In the genomic region with DNA sequence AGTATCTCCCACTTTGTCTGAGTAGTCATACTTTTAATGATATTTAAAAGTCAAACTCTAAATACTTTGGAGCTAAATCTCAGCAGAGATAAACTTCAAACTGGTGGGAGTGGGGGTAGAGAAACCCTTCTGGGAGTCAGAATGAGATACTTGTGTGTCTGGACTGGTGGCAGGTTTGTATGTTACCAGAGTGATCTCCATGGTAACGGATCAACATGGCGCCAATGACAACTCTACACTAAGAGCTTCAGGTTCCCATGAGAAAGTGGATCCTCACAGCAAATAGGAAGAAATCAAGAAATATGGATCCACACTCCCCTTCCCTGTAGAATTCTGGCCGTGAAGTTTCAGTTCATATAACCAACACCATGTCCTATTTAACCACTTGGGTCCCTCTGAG, we compare ENCODE assay signal across 13 cellular contexts.
DNase-seq lines count a peak whose midpoint lies in the region; ATAC-seq and TF ChIP-seq lines count a peak whose summit lies in the region.
"Had no signal": no experiment of that assay in that cellular context is flagged by ENCODE, and none has a peak within 500 bp of the region (broad histone marks: within the 10 kb centered on the region; RNA-seq: fewer than 3 reads in every experiment).

No MANE protein-coding gene starts in this region.

- intact Hi-C loops in activated T-helper 2 cell treated with anti-CD3 and anti-CD28 coated beads, Interferon-gamma antibody, Interleukin-2, Interleukin-4, amounts not matched to agents 10 μg/mL and 5 μg/mL and 100 μg/mL, durations not matched to agents 14 hours and 24 hours and 36 hours (cut with micrococcal nuclease) = loop anchor here (1.0 to 5.0 kb wide), 2 partner anchors 8 to 41 kb away; no protein-coding TSS in a partner anchor

- no peak overlapping the region for H3K4me2 ChIP-seq in GM23248 (ENCODE audit: unreplicated experiment)

- TF ChIP-seq POLR2A in erythroblast (IDR thresholded peaks at IDR 0.05; ENCODE audit: low read length) = no peak

- H3K27me3 Mint-ChIP-seq in activated T-helper 2 cell treated with anti-CD3 and anti-CD28 coated beads, Interferon-gamma antibody, Interleukin-2, Interleukin-4, amounts not matched to agents 10 μg/mL and 5 μg/mL and 100 μg/mL, durations not matched to agents 14 hours and 24 hours and 36 hours (ENCODE audit: low read depth) = no peaks in the 10 kb centered on the region

- no peak overlapping the region for H2AFZ ChIP-seq in GM23248

- H3K36me3 Mint-ChIP-seq in activated T-helper 2 cell treated with anti-CD3 and anti-CD28 coated beads, Interferon-gamma antibody, Interleukin-2, Interleukin-4, amounts not matched to agents 10 μg/mL and 5 μg/mL and 100 μg/mL, durations not matched to agents 14 hours and 24 hours and 36 hours (ENCODE audit: low read depth) = peaks cover 73% of the 10 kb centered on the region

- no peak overlapping the region for H3K9ac ChIP-seq in GM23248

- H3K4me3 Mint-ChIP-seq in activated T-helper 2 cell treated with anti-CD3 and anti-CD28 coated beads, Interferon-gamma antibody, Interleukin-2, Interleukin-4, amounts not matched to agents 10 μg/mL and 5 μg/mL and 100 μg/mL, durations not matched to agents 14 hours and 24 hours and 36 hours (ENCODE audit: low read depth) = no peak overlapping the region

- H3K27ac ChIP-seq in GM23248 = no peak overlapping the region
- H3K27ac ChIP-seq: 22Rv1, SJCRH30, thoracic aorta had no signal

- H3K36me3 ChIP-seq in GM23248 (ENCODE audit: low read depth) = no peaks in the 10 kb centered on the region; the same call in 1 of the 2 replicates
- H3K36me3 ChIP-seq: SJCRH30, thoracic aorta had no signal

- H3K9me3 Mint-ChIP-seq in activated T-helper 2 cell treated with anti-CD3 and anti-CD28 coated beads, Interferon-gamma antibody, Interleukin-2, Interleukin-4, amounts not matched to agents 10 μg/mL and 5 μg/mL and 100 μg/mL, durations not matched to agents 14 hours and 24 hours and 36 hours = no peaks in the 10 kb centered on the region

- DNase-seq in DMS53 (lab: John Stamatoyannopoulos, UW) = peak; percentile 76
- no peak for DNase-seq in DMS53 treated with DMSO at 0.1 percent for 48 hours (lab: John Stamatoyannopoulos, UW; ENCODE audit: unreplicated experiment)
- DNase-seq in GM23248 = peak; percentile 14
- DNase-seq in activated T-helper 2 cell treated with anti-CD3 and anti-CD28 coated beads, Interferon-gamma antibody, Interleukin-2, Interleukin-4, amounts not matched to agents 10 μg/mL and 5 μg/mL and 100 μg/mL, durations not matched to agents 14 hours and 24 hours and 36 hours (ENCODE audit: low spot score) = no peak
- peak; percentile 57 for DNase-seq in left kidney (ENCODE audit: low read depth, low spot score)
- no peak for DNase-seq in erythroblast (lab: John Stamatoyannopoulos, UW)
- DNase-seq: NCI-H2171 treated with DMSO at 0.1 percent for 48 hours, SJCRH30 had no signal

- in situ Hi-C loops in GM23248 (cut with MboI) = no loop called here

- peak overlapping the region; percentile 91 for H3K27ac Mint-ChIP-seq in activated T-helper 2 cell treated with anti-CD3 and anti-CD28 coated beads, Interferon-gamma antibody, Interleukin-2, Interleukin-4, amounts not matched to agents 10 μg/mL and 5 μg/mL and 100 μg/mL, durations not matched to agents 14 hours and 24 hours and 36 hours

- no peaks in the 10 kb centered on the region for H3K27me3 ChIP-seq in GM23248 (replicated peaks; ENCODE audit: insufficient read depth)
- H3K27me3 ChIP-seq: SJCRH30 had no signal

- H4K20me1 ChIP-seq in GM23248 (ENCODE audit: insufficient read depth) = no peaks in the 10 kb centered on the region

- peaks cover 14% of the 10 kb centered on the region for H3F3A ChIP-seq in GM23248 (ENCODE audit: insufficient read depth)

- H3K79me2 ChIP-seq in GM23248 (ENCODE audit: insufficient read depth) = peaks cover 73% of the 10 kb centered on the region

- peaks cover 75% of the 10 kb centered on the region for H3K4me1 Mint-ChIP-seq in activated T-helper 2 cell treated with anti-CD3 and anti-CD28 coated beads, Interferon-gamma antibody, Interleukin-2, Interleukin-4, amounts not matched to agents 10 μg/mL and 5 μg/mL and 100 μg/mL, durations not matched to agents 14 hours and 24 hours and 36 hours (ENCODE audit: low read depth)

- H3K9me2 ChIP-seq in GM23248 (ENCODE audit: insufficient read depth) = no peaks in the 10 kb centered on the region

- peaks cover 6% of the 10 kb centered on the region for H3K4me1 ChIP-seq in GM23248 (ENCODE audit: insufficient read depth)

- 83% methylated on average over 3 of the region's 3 CpGs for WGBS in GM23248 (ENCODE audit: low coverage in 1 of 2, low lambda C conversion rate in 2 of 2, missing lambda C conversion rate in 2 of 2), 2 experiments

- H3K9me3 ChIP-seq in GM23248 (ENCODE audit: low read depth) = no peaks in the 10 kb centered on the region
- H3K9me3 ChIP-seq: SJCRH30, thoracic aorta had no signal

- H3K4me3 ChIP-seq in GM23248 = no peak overlapping the region
- H3K4me3 ChIP-seq: SJCRH30, thoracic aorta had no signal

- no peak for ATAC-seq in HG03095 (IDR thresholded peaks at IDR 0.05; ENCODE audit: unreplicated experiment)
- no peak for ATAC-seq in GM18868 (IDR thresholded peaks at IDR 0.05; ENCODE audit: unreplicated experiment)
- ATAC-seq: HCT116 had no signal

Comparison
In these comparisons a context has a peak if more than half of its experiments do, and no peak if none do; other contexts are left out.
1. DNase-seq: peak in DMS53 (single experiment), GM23248 (single experiment) and left kidney (single experiment); none in DMS53 treated with DMSO at 0.1 percent for 48 hours (single experiment), activated T-helper 2 cell treated with anti-CD3 and anti-CD28 coated beads, Interferon-gamma antibody, Interleukin-2, Interleukin-4, amounts not matched to agents 10 μg/mL and 5 μg/mL and 100 μg/mL, durations not matched to agents 14 hours and 24 hours and 36 hours (single experiment) and erythroblast (0 of 2).